8 cellular contexts compared by ENCODE assay signal in genomic region chr1:39409055-39409816, GRCh38.
DNase-seq lines count a peak whose midpoint lies in the region; ATAC-seq and TF ChIP-seq lines count a peak whose summit lies in the region.

No MANE protein-coding gene starts in this region.

- H3K36me3 ChIP-seq in PC-3 (ENCODE audit: low read depth, low read length) (no peaks in the 10 kb centered on the region), kidney epithelial cell (ENCODE audit: control insufficient read depth, insufficient read depth, low read length) (peaks cover 3% of the 10 kb centered on the region)

- peaks cover 44% of the 10 kb centered on the region for H3K4me1 ChIP-seq in PC-3 (ENCODE audit: insufficient read depth, low read length)

- no peaks in the 10 kb centered on the region for H3K9me2 ChIP-seq in PC-3 (replicated peaks; ENCODE audit: low read length)

- H3K27me3 ChIP-seq in PC-3 (ENCODE audit: low read length), result no peaks in the 10 kb centered on the region
- H3K27me3 ChIP-seq in kidney epithelial cell (ENCODE audit: control insufficient read depth, insufficient read depth, low read length), result no peaks in the 10 kb centered on the region

- H4K20me1 ChIP-seq in PC-3 (ENCODE audit: low read length), result peaks cover 31% of the 10 kb centered on the region

- H3K27me3 Mint-ChIP-seq in T-helper 1 cell treated with Interleukin-12 subunit alpha and Interleukin-12 subunit beta and Interleukin-4 antibody, amounts not matched to agents 30 μg/mL and 1 μg/mL, for 36 hours (ENCODE audit: low read depth), result no peaks in the 10 kb centered on the region
- H3K27me3 Mint-ChIP-seq in stimulated activated memory B cell treated with anti-CD40 and anti-IgM and Interleukin-4, amounts not matched to agents 10 μg/mL and 1 μg/mL and 100 μg/mL, for 72 hours, result no peaks in the 10 kb centered on the region

- no peaks in the 10 kb centered on the region for H3K9me3 Mint-ChIP-seq in T-helper 1 cell treated with Interleukin-12 subunit alpha and Interleukin-12 subunit beta and Interleukin-4 antibody, amounts not matched to agents 30 μg/mL and 1 μg/mL, for 36 hours
- H3K9me3 Mint-ChIP-seq in stimulated activated memory B cell treated with anti-CD40 and anti-IgM and Interleukin-4, amounts not matched to agents 10 μg/mL and 1 μg/mL and 100 μg/mL, for 72 hours, result no peaks in the 10 kb centered on the region

- DNase-seq in T-helper 1 cell (no peak), PC-3 (peak; percentile 47), choroid plexus epithelial cell (ENCODE audit: low read depth) (peak; percentile 63), kidney epithelial cell (ENCODE audit: low read depth) (no peak), LoVo (ENCODE audit: low spot score) (no peak)

- peaks cover 46% of the 10 kb centered on the region for H3K79me2 ChIP-seq in PC-3 (ENCODE audit: low read length)

- H3K27ac Mint-ChIP-seq in T-helper 1 cell treated with Interleukin-12 subunit alpha and Interleukin-12 subunit beta and Interleukin-4 antibody, amounts not matched to agents 30 μg/mL and 1 μg/mL, for 36 hours, result no peak overlapping the region
- H3K27ac Mint-ChIP-seq in stimulated activated memory B cell treated with anti-CD40 and anti-IgM and Interleukin-4, amounts not matched to agents 10 μg/mL and 1 μg/mL and 100 μg/mL, for 72 hours, result no peak overlapping the region

- H3K27ac ChIP-seq in PC-3 (ENCODE audit: low read length), result peak overlapping the region; percentile 22

- H3K4me1 Mint-ChIP-seq in T-helper 1 cell treated with Interleukin-12 subunit alpha and Interleukin-12 subunit beta and Interleukin-4 antibody, amounts not matched to agents 30 μg/mL and 1 μg/mL, for 36 hours (ENCODE audit: low read depth), result peaks cover 49% of the 10 kb centered on the region
- H3K4me1 Mint-ChIP-seq in stimulated activated memory B cell treated with anti-CD40 and anti-IgM and Interleukin-4, amounts not matched to agents 10 μg/mL and 1 μg/mL and 100 μg/mL, for 72 hours, result peaks cover 33% of the 10 kb centered on the region

- H3F3A ChIP-seq in PC-3 (ENCODE audit: low read length, unreplicated experiment), result peaks cover 5% of the 10 kb centered on the region

- CTCF ChIA-PET in PC-3 (lab: Charles Lee), result interaction anchor here (2.4 kb wide), 1 partner anchor 31 kb away, joined by 8 read pairs; no protein-coding TSS in a partner anchor

- peak overlapping the region; percentile 92 for H3K4me2 ChIP-seq in PC-3 (ENCODE audit: low read length)

- peaks cover 11% of the 10 kb centered on the region for H3K36me3 Mint-ChIP-seq in T-helper 1 cell treated with Interleukin-12 subunit alpha and Interleukin-12 subunit beta and Interleukin-4 antibody, amounts not matched to agents 30 μg/mL and 1 μg/mL, for 36 hours (ENCODE audit: low read depth)
- H3K36me3 Mint-ChIP-seq in stimulated activated memory B cell treated with anti-CD40 and anti-IgM and Interleukin-4, amounts not matched to agents 10 μg/mL and 1 μg/mL and 100 μg/mL, for 72 hours, result peaks cover 16% of the 10 kb centered on the region

- no peaks in the 10 kb centered on the region for H3K9me3 ChIP-seq in PC-3 (ENCODE audit: low read length)

- POLR2A ChIA-PET in PC-3 (lab: Charles Lee; ENCODE audit: unreplicated experiment), result interaction anchor here (0.5 to 0.9 kb wide), 6 partner anchors 10 to 217 kb away, joined by 3 to 5 read pairs (median 4); no protein-coding TSS in a partner anchor

- H3K4me3 ChIP-seq in PC-3 (ENCODE audit: low read length) (peak overlapping the region; percentile 92), choroid plexus epithelial cell (ENCODE audit: low read depth, low read length) (peak overlapping the region; percentile 76), kidney epithelial cell (ENCODE audit: low read depth, low read length) (peak overlapping the region; percentile 86)

- H2AFZ ChIP-seq in PC-3 (ENCODE audit: low read length), result peak overlapping the region; percentile 77

- intact Hi-C loops in PC-3 (cut with micrococcal nuclease), result no loop called here

- H3K9ac ChIP-seq in PC-3 (ENCODE audit: low read length), result peak overlapping the region; percentile 75

- no peak for TF ChIP-seq CTCF in PC-3 (conservative IDR thresholded peaks at IDR 0.05; ENCODE audit: low read depth, low read length)
- TF ChIP-seq CTCF in choroid plexus epithelial cell (conservative IDR thresholded peaks at IDR 0.05; ENCODE audit: low read depth, low read length), result no peak
- no peak for TF ChIP-seq CTCF in kidney epithelial cell (IDR thresholded peaks at IDR 0.05; ENCODE audit: insufficient read depth, low read length, poor library complexity, severe bottlenecking)

- ATAC-seq in HG02884 (IDR thresholded peaks at IDR 0.05; ENCODE audit: unreplicated experiment) (peak; percentile 35), PC-3 (peak; percentile 20)
- no peak for ATAC-seq in stimulated activated memory B cell treated with anti-CD40 and anti-IgM and Interleukin-4, amounts not matched to agents 10 μg/mL and 1 μg/mL and 100 μg/mL, for 72 hours

- BruUV-seq in PC-3 (replicated peaks; lab: Mats Ljungman, UMichigan), result no TSS peak

- peak overlapping the region; percentile 56 for H3K4me3 Mint-ChIP-seq in T-helper 1 cell treated with Interleukin-12 subunit alpha and Interleukin-12 subunit beta and Interleukin-4 antibody, amounts not matched to agents 30 μg/mL and 1 μg/mL, for 36 hours
- peak overlapping the region; percentile 85 for H3K4me3 Mint-ChIP-seq in stimulated activated memory B cell treated with anti-CD40 and anti-IgM and Interleukin-4, amounts not matched to agents 10 μg/mL and 1 μg/mL and 100 μg/mL, for 72 hours

Comparison
In these comparisons a context has a peak if more than half of its experiments do, and no peak if none do; other contexts are left out.
1. DNase-seq: peak in PC-3 (single experiment) and choroid plexus epithelial cell (single experiment); none in T-helper 1 cell (0 of 5), kidney epithelial cell (single experiment) and LoVo (single experiment).
2. Peak in every context shown above with its lines, with median percentiles within 50 percentile points of each other: H3K4me3 ChIP-seq.